In the genomic region with DNA sequence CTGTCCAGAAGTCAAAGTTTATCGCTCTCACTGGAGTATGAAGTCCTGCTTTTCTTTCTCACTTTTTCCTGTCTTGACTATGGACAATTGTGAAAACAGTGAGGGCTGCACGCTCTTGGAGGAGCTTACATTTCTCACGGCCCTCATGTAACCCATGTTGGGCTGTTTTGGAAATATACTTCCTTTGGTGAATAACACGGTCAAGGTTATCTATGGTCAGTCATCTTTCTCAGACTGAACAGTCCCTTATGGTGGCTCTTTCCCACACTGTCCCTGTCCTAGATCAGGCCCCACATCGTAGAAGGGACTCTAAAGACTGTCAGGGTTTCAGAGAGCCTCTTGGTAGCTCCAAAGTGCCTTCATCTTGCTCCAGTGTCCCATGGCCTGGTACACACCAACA, we compare ENCODE assay signal across 17 cellular contexts. TPM values are rescaled to one million over a fixed set of nuclear protein-coding genes. Genes with fewer than 3 reads are reported as not detected.
DNase-seq lines count a peak whose midpoint lies in the region; ATAC-seq, FAIRE-seq and TF ChIP-seq lines count a peak whose summit lies in the region.
"Had no signal": no experiment of that assay in that cellular context is flagged by ENCODE, and none has a peak within 500 bp of the region (broad histone marks: within the 10 kb centered on the region; RNA-seq: fewer than 3 reads in every experiment).

No MANE protein-coding gene starts in this region.

- H3K27ac ChIP-seq in right atrium auricular region (no peak overlapping the region), heart right ventricle (peak overlapping the region in 4 of 10 donors; percentile 18 to 52 (median 32)), small intestine (ENCODE audit: low read depth in 1 of 2, low read length in 1 of 2) (peak overlapping the region in 1 of 2 donors; percentile 46)
- H3K27ac ChIP-seq: BLaER1 treated with 17β-estradiol and CSF1 and Interleukin-3, amounts not matched to agents 10 nM and 100 nM; GM23248 had no signal

- H3K9me3 ChIP-seq in right atrium auricular region (no peaks in the 10 kb centered on the region), heart right ventricle (no peaks in the 10 kb centered on the region), small intestine (ENCODE audit: control insufficient read depth, low read depth) (no peaks in the 10 kb centered on the region)
- H3K9me3 ChIP-seq: BLaER1 treated with 17β-estradiol and CSF1 and Interleukin-3, amounts not matched to agents 10 nM and 100 nM had no signal

- intact Hi-C loops in Right ventricle myocardium superior (cut with DNase I) (no loop called here), heart right ventricle (cut with DNase I) (no loop called here)

- ATAC-seq in Right ventricle myocardium superior (ENCODE audit: poor library complexity) (peak; percentile 35), heart right ventricle (peak in 7 of 8 donors; percentile 43 to 73 (median 56)), HG03175 (IDR thresholded peaks at IDR 0.05; ENCODE audit: unreplicated experiment) (no peak)
- ATAC-seq: CD8-positive, alpha-beta T cell had no signal

- DNase-seq in Right ventricle myocardium superior (no peak), right atrium auricular region (ENCODE audit: low spot score) (no peak), heart right ventricle (no peak), islet precursor cell (peak; percentile 37), small intestine (peak; percentile 40), DMS79 (lab: John Stamatoyannopoulos, UW) (no peak), NCI-H1436 treated with DMSO at 0.1 percent for 48 hours (lab: John Stamatoyannopoulos, UW) (no peak)
- DNase-seq: Calu3; CD8-positive, alpha-beta T cell; DND-41; EL; GM23248; HCEC 1CT had no signal

- H3K4me1 ChIP-seq in right atrium auricular region (peaks cover 0 to 18% of the 10 kb centered on the region in 2 donors), heart right ventricle (peaks cover 0 to 78% (median 12%) of the 10 kb centered on the region in 9 donors), small intestine (ENCODE audit: control insufficient read depth in 2 of 2, insufficient read depth in 1 of 2, low read depth in 1 of 2, low read length in 1 of 2) (peaks cover 0 to 11% of the 10 kb centered on the region in 2 donors)

- 59 to 62% methylated on average over 5 of the region's 5 CpGs for WGBS in heart right ventricle, 2 donors
- 68 to 73% (median 71%) methylated on average over 5 of the region's 5 CpGs for WGBS in small intestine, 3 donors

- TF ChIP-seq CTCF in right atrium auricular region (IDR thresholded peaks at IDR 0.05): no peak
- TF ChIP-seq CTCF in heart right ventricle (IDR thresholded peaks at IDR 0.05): no peak

- no peak overlapping the region for H3K4me3 ChIP-seq in right atrium auricular region
- H3K4me3 ChIP-seq in heart right ventricle: no peak overlapping the region
- no peak overlapping the region for H3K4me3 ChIP-seq in small intestine (ENCODE audit: low read depth in 1 of 2, low read length in 2 of 2)
- H3K4me3 ChIP-seq: BLaER1 treated with 17β-estradiol and CSF1 and Interleukin-3, amounts not matched to agents 10 nM and 100 nM; GM23248 had no signal

- no peak for FAIRE-seq in small intestine (lab: Jason Lieb, UNC)
- FAIRE-seq: GM12891, HTR-8/SVneo had no signal

- H3K27me3 ChIP-seq in right atrium auricular region: no peaks in the 10 kb centered on the region
- H3K27me3 ChIP-seq in heart right ventricle: no peaks in the 10 kb centered on the region
- no peaks in the 10 kb centered on the region for H3K27me3 ChIP-seq in small intestine (ENCODE audit: control insufficient read depth in 2 of 2, insufficient read depth in 2 of 2, low read length in 2 of 2)

- H3K36me3 ChIP-seq in right atrium auricular region (no peaks in the 10 kb centered on the region), heart right ventricle (peaks cover 0 to 17% (median 0%) of the 10 kb centered on the region in 9 donors), small intestine (ENCODE audit: control insufficient read depth in 2 of 2, insufficient read depth in 2 of 2, low read length in 2 of 2) (peaks cover 0 to 1% of the 10 kb centered on the region in 2 donors)

RNA-seq across cellular contexts. Expression of a gene that starts 7.2 kb away (rescaled TPM):
- total RNA-seq in Right ventricle myocardium superior (54.0 TPM), right atrium auricular region (10 to 100 TPM; 34.4 to 39.2 TPM), heart right ventricle (10 to 100 TPM; 38.5 to 77.1 (median 56.4) TPM)
- polyA plus RNA-seq in heart right ventricle (10 to 100 TPM; 58.7 to 76.2 TPM), small intestine (10 to 100 TPM; 21.1 to 33.5 (median 26.2) TPM)

RNA-seq across cellular contexts. Expression of a gene that starts 7.6 kb away (rescaled TPM):
- 71.3 TPM for total RNA-seq in Right ventricle myocardium superior
- 10 to 100 TPM; 53.1 to 56.2 TPM for total RNA-seq in right atrium auricular region
- 10 to 100 TPM; 73.1 to 94.6 (median 77.0) TPM for total RNA-seq in heart right ventricle
- 10 to 100 TPM; 36.9 to 39.8 TPM for polyA plus RNA-seq in heart right ventricle
- polyA plus RNA-seq in small intestine: 100 to 1,000 TPM in 1 of 3 donors, 10 to 100 TPM in 2; 59.9 to 104 (median 80.8) TPM

Comparison
In these comparisons a context has a peak if more than half of its experiments do, and no peak if none do; other contexts are left out.
1. DNase-seq: peak in islet precursor cell (single experiment) and small intestine (single experiment); none in Right ventricle myocardium superior (single experiment), right atrium auricular region (single experiment), heart right ventricle (0 of 2), DMS79 (single experiment) and NCI-H1436 treated with DMSO at 0.1 percent for 48 hours (single experiment).